Comparison of ENCODE assay signal across 8 cellular contexts in genomic region chr18:74147491-74147778, GRCh38. TPM values are rescaled to one million over a fixed set of nuclear protein-coding genes. Genes with fewer than 3 reads are reported as not detected.
DNase-seq lines count a peak whose midpoint lies in the region; ATAC-seq and TF ChIP-seq lines count a peak whose summit lies in the region.

No MANE protein-coding gene starts in this region.

- H3K4me3 ChIP-seq in GM12864 (ENCODE audit: low read depth, low read length) (peak overlapping the region; percentile 98), gastrocnemius medialis (peak overlapping the region; percentile 63 to 95 (median 81))

- intact Hi-C loops in gastrocnemius medialis (cut with DNase I; ENCODE audit: low total_unique reads) = loop anchor here (2.0 kb wide), 1 partner anchor 449 kb away; the partner anchor contains the start of gene ZNF407

- H3K27ac Mint-ChIP-seq in T-helper 17 cell = peak overlapping the region; percentile 99

- H3K4me1 Mint-ChIP-seq in T-helper 17 cell = peaks cover 31% of the 10 kb centered on the region

- H3K27me3 Mint-ChIP-seq in T-helper 17 cell = peaks cover 6% of the 10 kb centered on the region

- ATAC-seq in T-helper 17 cell (no peak), foreskin keratinocyte (no peak), gastrocnemius medialis (no peak)

- peaks cover 3% of the 10 kb centered on the region for H3K36me3 Mint-ChIP-seq in T-helper 17 cell (ENCODE audit: low read depth)

- H3K9me3 ChIP-seq in T-helper 17 cell (ENCODE audit: control insufficient read depth, low read length, poor library complexity, severe bottlenecking) (no peaks in the 10 kb centered on the region), gastrocnemius medialis (no peaks in the 10 kb centered on the region)

- no peak for TF ChIP-seq POLR2A in gastrocnemius medialis (IDR thresholded peaks at IDR 0.05)

- in situ Hi-C loops in gastrocnemius medialis (cut with MboI; ENCODE audit: low sequenced_read_pairs in 4 of 4) = no loop called here

- H3K27me3 ChIP-seq in foreskin keratinocyte (no peaks in the 10 kb centered on the region), gastrocnemius medialis (no peaks in the 10 kb centered on the region)

- POLR2A ChIA-PET in HEK293T (lab: Yijun Ruan, JAX) = no interaction called here

- DNase-seq in GM12864 (ENCODE audit: low read depth) = no peak
- DNase-seq in T-helper 17 cell = no peak
- DNase-seq in foreskin keratinocyte = no peak
- DNase-seq in gastrocnemius medialis = no peak
- DNase-seq in NCI-H2227 treated with DMSO at 0.1 percent for 48 hours (lab: John Stamatoyannopoulos, UW) = no peak
- no peak for DNase-seq in HEK293T (ENCODE audit: extremely low spot score)
- no peak for DNase-seq in dedifferentiated amniotic fluid mesenchymal stem cell (ENCODE audit: extremely low spot score)
- no peak for DNase-seq in NCI-H187 (lab: John Stamatoyannopoulos, UW)

- CTCF ChIA-PET in HEK293T (lab: Yijun Ruan, JAX) = no interaction called here

- H3K4me1 ChIP-seq in foreskin keratinocyte = peaks cover 10% of the 10 kb centered on the region
- H3K4me1 ChIP-seq in gastrocnemius medialis = peaks cover 28 to 40% of the 10 kb centered on the region in 2 donors

- peak overlapping the region; percentile 96 for H3K4me3 Mint-ChIP-seq in T-helper 17 cell

- no peak for TF ChIP-seq CTCF in GM12864 (IDR thresholded peaks at IDR 0.05; ENCODE audit: low read depth, low read length, missing control alignments)
- peak; percentile 1 for TF ChIP-seq CTCF in foreskin keratinocyte (conservative IDR thresholded peaks at IDR 0.05)
- TF ChIP-seq CTCF in gastrocnemius medialis (IDR thresholded peaks at IDR 0.05 in 4 of 5, conservative IDR thresholded peaks at IDR 0.05 in 1 of 5) = no peak

- H3K27ac ChIP-seq in foreskin keratinocyte (no peak overlapping the region), gastrocnemius medialis (peak overlapping the region; percentile 89 to 94 (median 92))

- no peaks in the 10 kb centered on the region for H3K36me3 ChIP-seq in gastrocnemius medialis

TF ChIP-seq in HEK293T, 16 proteins besides CTCF, POLR2A, EP300 and RAD21:
- no peak for TF ChIP-seq FOXM1 (IDR thresholded peaks at IDR 0.05; ENCODE audit: borderline replicate concordance)
- TF ChIP-seq FOXK2 (IDR thresholded peaks at IDR 0.05) = no peak
- no peak for TF ChIP-seq TARDBP (IDR thresholded peaks at IDR 0.05)
- no peak for TF ChIP-seq LEF1 (IDR thresholded peaks at IDR 0.05; ENCODE audit: borderline replicate concordance)
- no peak for TF ChIP-seq PKNOX1 (IDR thresholded peaks at IDR 0.05)
- TF ChIP-seq HDGF (IDR thresholded peaks at IDR 0.05; ENCODE audit: borderline replicate concordance) = no peak
- no peak for TF ChIP-seq L3MBTL2 (conservative IDR thresholded peaks at IDR 0.05)
- no peak for TF ChIP-seq NFRKB (IDR thresholded peaks at IDR 0.05)
- TF ChIP-seq FOXA1 (IDR thresholded peaks at IDR 0.05) = no peak
- TF ChIP-seq SUZ12 (IDR thresholded peaks at IDR 0.05) = no peak
- no peak for TF ChIP-seq CTBP1 (IDR thresholded peaks at IDR 0.05; ENCODE audit: borderline replicate concordance)

RNA-seq across cellular contexts. Expression of gene FBXO15, which starts 0.2 kb away (rescaled TPM):
- under 1 TPM; 0.63 to 0.75 TPM for total RNA-seq in T-helper 17 cell
- 0.51 and 0.56 TPM in 2 replicates for total RNA-seq in foreskin keratinocyte
- 0.28 and 0.64 TPM in 2 replicates for polyA plus RNA-seq in foreskin keratinocyte
- total RNA-seq in gastrocnemius medialis = not detected

RNA-seq across cellular contexts. Expression of gene TIMM21, which starts 0.9 kb away (rescaled TPM):
- total RNA-seq in T-helper 17 cell = 10 to 100 TPM; 10.3 to 12.1 TPM
- total RNA-seq in foreskin keratinocyte = 45.9 and 53.0 TPM in 2 replicates
- 59.6 and 76.4 TPM in 2 replicates for polyA plus RNA-seq in foreskin keratinocyte
- total RNA-seq in gastrocnemius medialis = 100 to 1,000 TPM in 2 of 4 donors, 10 to 100 TPM in 2; 40.0 to 108 (median 75.8) TPM
